ENCODE assay signal across 26 cellular contexts in genomic region chr9:17131494-17131893, GRCh38.
"Had no signal": no experiment of that assay in that cellular context is flagged by ENCODE, and none has a peak within 500 bp of the region (broad histone marks: within the 10 kb centered on the region; RNA-seq: fewer than 3 reads in every experiment).

No MANE protein-coding gene starts in this region.

- H3K27ac Mint-ChIP-seq: activated CD4-positive, alpha-beta memory T cell treated with anti-CD3 and anti-CD28 coated beads for 36 hours; activated CD4-positive, alpha-beta T cell treated with anti-CD3 and anti-CD28 coated beads for 36 hours; activated CD4-positive, alpha-beta T cell treated with anti-CD3 and anti-CD28 coated beads, Interleukin-2, amount 10 ng/mL, durations not matched to agents 24 days and 14 days; activated naive CD4-positive, alpha-beta T cell treated with anti-CD3 and anti-CD28 coated beads, Interleukin-2, amount 10 ng/mL, durations not matched to agents 7 days and 5 days; activated naive CD4-positive, alpha-beta T cell treated with anti-CD3 and anti-CD28 coated beads, Interleukin-2, amount 50 U/mL, for 72 hours; activated naive CD8-positive, alpha-beta T cell treated with anti-CD3 and anti-CD28 coated beads, Interleukin-2, amount 10 ng/mL, durations not matched to agents 7 days and 5 days; activated T-cell treated with anti-CD3 and anti-CD28 coated beads, Interleukin-2, amount 50 U/mL, for 24 hours; activated T-cell treated with anti-CD3 and anti-CD28 coated beads, Interleukin-2, amount 50 U/mL, for 72 hours; brain; dendritic cell treated with granulocyte-macrophage colony-stimulating factor and Interleukin-4, amounts not matched to agents 40 ng/mL and 50 ng/mL, for 4 days; endodermal cell had no signal

- H3K27ac ChIP-seq: ascending aorta, breast epithelium, coronary artery, dorsolateral prefrontal cortex had no signal

- H3K27me3 ChIP-seq: ascending aorta, breast epithelium had no signal

- H3K4me3 ChIP-seq: ascending aorta, breast epithelium, coronary artery, dorsolateral prefrontal cortex had no signal

- H3K4me3 Mint-ChIP-seq: activated CD4-positive, alpha-beta memory T cell treated with anti-CD3 and anti-CD28 coated beads for 36 hours; activated CD4-positive, alpha-beta T cell treated with anti-CD3 and anti-CD28 coated beads for 36 hours; activated CD4-positive, alpha-beta T cell treated with anti-CD3 and anti-CD28 coated beads, Interleukin-2, amount 10 ng/mL, durations not matched to agents 24 days and 14 days; activated naive CD4-positive, alpha-beta T cell treated with anti-CD3 and anti-CD28 coated beads, Interleukin-2, amount 10 ng/mL, durations not matched to agents 7 days and 5 days; activated naive CD8-positive, alpha-beta T cell treated with anti-CD3 and anti-CD28 coated beads, Interleukin-2, amount 10 ng/mL, durations not matched to agents 7 days and 5 days; activated T-cell treated with anti-CD3 and anti-CD28 coated beads, Interleukin-2, amount 50 U/mL, for 24 hours; activated T-cell treated with anti-CD3 and anti-CD28 coated beads, Interleukin-2, amount 50 U/mL, for 72 hours; central memory CD8-positive, alpha-beta T cell; dendritic cell treated with granulocyte-macrophage colony-stimulating factor and Interleukin-4, amounts not matched to agents 40 ng/mL and 50 ng/mL, for 4 days; endodermal cell had no signal

- DNase-seq: activated CD4-positive, alpha-beta memory T cell treated with anti-CD3 and anti-CD28 coated beads for 36 hours; activated CD4-positive, alpha-beta T cell treated with anti-CD3 and anti-CD28 coated beads for 36 hours; activated CD4-positive, alpha-beta T cell treated with anti-CD3 and anti-CD28 coated beads, Interleukin-2, amount 10 ng/mL, durations not matched to agents 24 days and 14 days; activated CD4-positive, CD25-positive, alpha-beta regulatory T cell; activated CD4-positive, CD25-positive, alpha-beta regulatory T cell treated with anti-CD3 and anti-CD28 coated beads, Interleukin-2, amount 50 U/mL, for 72 hours; activated CD8-positive, alpha-beta memory T cell treated with anti-CD3 and anti-CD28 coated beads, Interleukin-2, amount 50 U/mL, for 48 hours; activated gamma-delta T cell; activated naive CD4-positive, alpha-beta T cell; activated naive CD4-positive, alpha-beta T cell treated with anti-CD3 and anti-CD28 coated beads, Interleukin-2, amount 10 ng/mL, durations not matched to agents 7 days and 5 days; activated naive CD8-positive, alpha-beta T cell treated with anti-CD3 and anti-CD28 coated beads, Interleukin-2, amount 10 ng/mL, durations not matched to agents 7 days and 5 days; activated T-cell treated with anti-CD3 and anti-CD28 coated beads for 4 hours; activated T-cell treated with anti-CD3 and anti-CD28 coated beads, Interleukin-2, amount 50 U/mL, for 24 hours; activated T-cell treated with anti-CD3 and anti-CD28 coated beads, Interleukin-2, amount 50 U/mL, for 72 hours; dorsolateral prefrontal cortex; effector memory CD4-positive, alpha-beta T cell; endodermal cell; head of caudate nucleus; T-helper 2 cell had no signal

- H3K9me3 Mint-ChIP-seq: activated naive CD8-positive, alpha-beta T cell treated with anti-CD3 and anti-CD28 coated beads, Interleukin-2, amount 10 ng/mL, durations not matched to agents 7 days and 5 days; activated T-cell treated with anti-CD3 and anti-CD28 coated beads, Interleukin-2, amount 50 U/mL, for 72 hours; dendritic cell treated with granulocyte-macrophage colony-stimulating factor and Interleukin-4, amounts not matched to agents 40 ng/mL and 50 ng/mL, for 4 days; endodermal cell had no signal

- H3K4me1 ChIP-seq: ascending aorta, breast epithelium had no signal

- ATAC-seq: activated CD4-positive, alpha-beta T cell treated with anti-CD3 and anti-CD28 coated beads for 36 hours; activated naive CD4-positive, alpha-beta T cell treated with anti-CD3 and anti-CD28 coated beads, Interleukin-2, amount 50 U/mL, for 72 hours; activated T-cell treated with anti-CD3 and anti-CD28 coated beads, Interleukin-2, amount 50 U/mL, for 72 hours; esophagus mucosa had no signal

- H3K27me3 Mint-ChIP-seq: dendritic cell treated with granulocyte-macrophage colony-stimulating factor and Interleukin-4, amounts not matched to agents 40 ng/mL and 50 ng/mL, for 4 days had no signal

- H3K36me3 Mint-ChIP-seq: brain had no signal

- H3K36me3 ChIP-seq: ascending aorta, breast epithelium had no signal

- H3K9me3 ChIP-seq: ascending aorta, breast epithelium had no signal
